In genomic region chr18:32613821-32614220, GRCh38 we compare ENCODE assay signal across 26 cellular contexts.
DNase-seq lines count a peak whose midpoint lies in the region; ATAC-seq, FAIRE-seq and TF ChIP-seq lines count a peak whose summit lies in the region.
"Had no signal": no experiment of that assay in that cellular context is flagged by ENCODE, and none has a peak within 500 bp of the region (broad histone marks: within the 10 kb centered on the region; RNA-seq: fewer than 3 reads in every experiment).

No MANE protein-coding gene starts in this region.

- H3K4me1 ChIP-seq in MM.1S (ENCODE audit: low read length): 0 out of 2 replicates have a peak, but pooled peaks cover 4% of the 10 kb centered on the region
- H3K4me1 ChIP-seq: A549; BLaER1 treated with 17β-estradiol and CSF1 and Interleukin-3, amounts not matched to agents 10 nM and 100 nM; Caco-2 had no signal

- no peak overlapping the region for H3K4me3 ChIP-seq in MM.1S (ENCODE audit: low read length)
- H3K4me3 ChIP-seq: A549; BLaER1 treated with 17β-estradiol and CSF1 and Interleukin-3, amounts not matched to agents 10 nM and 100 nM; GM12878 had no signal

- H3K27me3 Mint-ChIP-seq in nephron progenitor cell (ENCODE audit: low read depth, poor library complexity): no peaks in the 10 kb centered on the region

- no peaks in the 10 kb centered on the region for H3K9me2 ChIP-seq in MM.1S (replicated peaks; ENCODE audit: insufficient read depth, low read length)

- H3F3A ChIP-seq in MM.1S (ENCODE audit: insufficient read depth, low read length): no peaks in the 10 kb centered on the region

- H3K9me3 Mint-ChIP-seq in nephron progenitor cell: no peaks in the 10 kb centered on the region
- H3K9me3 Mint-ChIP-seq: CD4-positive, alpha-beta T cell; CD8-positive, alpha-beta T cell had no signal

- TF ChIP-seq CTCF in D721Med (IDR thresholded peaks at IDR 0.05; ENCODE audit: insufficient read depth, missing control alignments) (no peak), MM.1S (IDR thresholded peaks at IDR 0.05; ENCODE audit: low read length) (no peak), nephron progenitor cell (IDR thresholded peaks at IDR 0.05) (no peak)

- H3K27me3 ChIP-seq in MM.1S (replicated peaks; ENCODE audit: insufficient read depth, low read length): no peaks in the 10 kb centered on the region
- H3K27me3 ChIP-seq: BLaER1 treated with 17β-estradiol and CSF1 and Interleukin-3, amounts not matched to agents 10 nM and 100 nM had no signal

- H3K4me3 Mint-ChIP-seq in nephron progenitor cell: no peak overlapping the region
- H3K4me3 Mint-ChIP-seq: B cell; CD4-positive, alpha-beta T cell; CD8-positive, alpha-beta T cell had no signal

- no peaks in the 10 kb centered on the region for H4K20me1 ChIP-seq in MM.1S (ENCODE audit: insufficient read depth, low read length)
- H4K20me1 ChIP-seq: BLaER1 treated with 17β-estradiol and CSF1 and Interleukin-3, amounts not matched to agents 10 nM and 100 nM had no signal

- no peaks in the 10 kb centered on the region for H3K9me3 ChIP-seq in MM.1S (replicated peaks; ENCODE audit: insufficient read depth, low read length)
- H3K9me3 ChIP-seq: A549; BLaER1 treated with 17β-estradiol and CSF1 and Interleukin-3, amounts not matched to agents 10 nM and 100 nM; Caco-2 had no signal

- H3K27ac Mint-ChIP-seq in nephron progenitor cell: peak overlapping the region; percentile 27
- H3K27ac Mint-ChIP-seq: B cell; CD4-positive, alpha-beta T cell; CD8-positive, alpha-beta T cell had no signal

- peak overlapping the region; percentile 13; the same call in 1 of the 2 replicates for H3K4me2 ChIP-seq in MM.1S (ENCODE audit: low read depth, low read length)
- H3K4me2 ChIP-seq: A549; BLaER1 treated with 17β-estradiol and CSF1 and Interleukin-3, amounts not matched to agents 10 nM and 100 nM had no signal

- no peak overlapping the region for H3K9ac ChIP-seq in MM.1S (ENCODE audit: low read length)
- H3K9ac ChIP-seq: BLaER1 treated with 17β-estradiol and CSF1 and Interleukin-3, amounts not matched to agents 10 nM and 100 nM had no signal

- no peak overlapping the region for H3K27ac ChIP-seq in MM.1S (ENCODE audit: low read length)
- H3K27ac ChIP-seq: 22Rv1; A549; BLaER1 treated with 17β-estradiol and CSF1 and Interleukin-3, amounts not matched to agents 10 nM and 100 nM; C4-2B had no signal

- H3K79me2 ChIP-seq in MM.1S (ENCODE audit: low read length): no peaks in the 10 kb centered on the region

- DNase-seq in D721Med (ENCODE audit: insufficient read length, low spot score) (no peak), MM.1S (no peak), nephron progenitor cell (no peak), MV-4-11 (lab: John Stamatoyannopoulos, UW) (no peak), amniotic stem cell (lab: John Stamatoyannopoulos, UW) (no peak), dedifferentiated amniotic fluid mesenchymal stem cell (ENCODE audit: extremely low spot score) (no peak)
- DNase-seq: AML-193; Caco-2; Calu3; CD4-positive, alpha-beta T cell; CD8-positive, alpha-beta T cell; DMS 273 treated with DMSO at 0.1 percent for 48 hours; DMS153; DMS79; DND-41; EL; GDM1 had no signal

- H3K36me3 Mint-ChIP-seq in nephron progenitor cell (ENCODE audit: low read depth): no peaks in the 10 kb centered on the region
- H3K36me3 Mint-ChIP-seq: CD8-positive, alpha-beta T cell had no signal

- H3K4me1 Mint-ChIP-seq in nephron progenitor cell: peaks cover 68% of the 10 kb centered on the region
- H3K4me1 Mint-ChIP-seq: B cell had no signal

- peak; percentile 85 for ATAC-seq in HG02884 (IDR thresholded peaks at IDR 0.05; ENCODE audit: unreplicated experiment)
- ATAC-seq: A549; CD8-positive, alpha-beta T cell; GM12878 had no signal

- no peak overlapping the region for H2AFZ ChIP-seq in MM.1S (ENCODE audit: low read length)

- no peaks in the 10 kb centered on the region for H3K36me3 ChIP-seq in MM.1S (replicated peaks; ENCODE audit: insufficient read depth, low read length)
- H3K36me3 ChIP-seq: BLaER1 treated with 17β-estradiol and CSF1 and Interleukin-3, amounts not matched to agents 10 nM and 100 nM had no signal

- FAIRE-seq in D721Med (lab: Jason Lieb, UNC): peak; percentile 61
- FAIRE-seq: A549, GM12878, GM12892, GM18507 had no signal
